2 cellular contexts compared by ENCODE assay signal in the genomic region with DNA sequence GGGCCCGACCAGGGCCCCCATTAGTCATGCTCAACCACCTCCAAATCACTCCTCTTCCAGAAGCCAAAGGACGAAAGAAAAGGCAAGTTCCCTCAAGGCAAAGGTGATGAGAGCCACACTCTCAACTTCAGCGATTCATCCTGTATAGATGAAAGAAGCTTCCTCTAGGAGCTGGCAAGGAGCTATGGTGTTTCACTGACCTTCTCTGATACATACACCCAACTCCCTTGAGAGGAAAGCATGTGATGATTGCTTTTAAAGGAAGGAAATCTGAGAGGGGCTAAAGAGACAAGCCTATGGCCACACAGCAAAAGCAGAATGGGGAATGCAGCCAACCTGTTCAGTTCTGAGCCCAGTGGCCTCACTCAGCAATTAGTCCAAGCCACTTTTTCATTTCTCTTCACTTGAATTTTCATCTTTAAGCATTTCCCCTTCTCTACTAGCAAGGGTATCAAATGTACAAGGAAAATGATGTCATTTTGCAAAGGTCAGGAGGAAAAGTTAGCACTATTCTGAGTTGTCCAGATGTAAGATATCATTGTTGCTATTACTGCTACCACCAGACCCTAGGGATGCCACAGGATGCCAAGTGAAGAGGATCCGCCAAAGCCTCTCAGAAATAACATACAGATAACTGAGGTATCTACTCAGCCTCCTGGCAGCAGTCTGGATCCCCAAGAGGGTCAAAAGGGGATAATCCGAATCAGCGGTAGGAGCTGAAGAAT.
A peak's percentile ranks its signal among the peaks of the same experiment; 100 is the strongest.
TF ChIP-seq lines count a peak whose summit lies in the region.

No MANE protein-coding gene starts in this region.

TF ChIP-seq in HepG2, 621 proteins besides CTCF, POLR2A, EP300 and RAD21 (continued from another document):
- TF ChIP-seq, protein P1, sequence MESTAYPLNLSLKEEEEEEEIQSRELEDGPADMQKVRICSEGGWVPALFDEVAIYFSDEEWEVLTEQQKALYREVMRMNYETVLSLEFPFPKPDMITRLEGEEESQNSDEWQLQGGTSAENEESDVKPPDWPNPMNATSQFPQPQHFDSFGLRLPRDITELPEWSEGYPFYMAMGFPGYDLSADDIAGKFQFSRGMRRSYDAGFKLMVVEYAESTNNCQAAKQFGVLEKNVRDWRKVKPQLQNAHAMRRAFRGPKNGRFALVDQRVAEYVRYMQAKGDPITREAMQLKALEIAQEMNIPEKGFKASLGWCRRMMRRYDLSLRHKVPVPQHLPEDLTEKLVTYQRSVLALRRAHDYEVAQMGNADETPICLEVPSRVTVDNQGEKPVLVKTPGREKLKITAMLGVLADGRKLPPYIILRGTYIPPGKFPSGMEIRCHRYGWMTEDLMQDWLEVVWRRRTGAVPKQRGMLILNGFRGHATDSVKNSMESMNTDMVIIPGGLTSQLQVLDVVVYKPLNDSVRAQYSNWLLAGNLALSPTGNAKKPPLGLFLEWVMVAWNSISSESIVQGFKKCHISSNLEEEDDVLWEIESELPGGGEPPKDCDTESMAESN (CRISPR knock-in tag; conservative IDR thresholded peaks at IDR 0.05): no peak
- no peak for TF ChIP-seq ZFYVE20 (CRISPR knock-in tag; IDR thresholded peaks at IDR 0.05; ENCODE audit: borderline replicate concordance, low read depth)
- 0 out of 2 replicates have a peak, but pooled peaks have one; percentile 5 for TF ChIP-seq ATF7 (IDR thresholded peaks at IDR 0.05)
- TF ChIP-seq ATF7 (CRISPR knock-in tag; IDR thresholded peaks at IDR 0.05): no peak
- no peak for TF ChIP-seq TBP (CRISPR knock-in tag; IDR thresholded peaks at IDR 0.05)
- TF ChIP-seq ZKSCAN1 (IDR thresholded peaks at IDR 0.05; ENCODE audit: low read length): no peak
- no peak for TF ChIP-seq ATRX (CRISPR knock-in tag; IDR thresholded peaks at IDR 0.05; ENCODE audit: borderline replicate concordance)

TF ChIP-seq in HEK293T, 16 proteins besides CTCF, POLR2A, EP300 and RAD21 (continued from another document):
- TF ChIP-seq FOXA1 (IDR thresholded peaks at IDR 0.05) (no peak), NFRKB (IDR thresholded peaks at IDR 0.05) (no peak)
